19 cellular contexts compared by ENCODE assay signal in genomic region chr6:67640462-67640861, GRCh38.
DNase-seq lines count a peak whose midpoint lies in the region; ATAC-seq and TF ChIP-seq lines count a peak whose summit lies in the region.
"Had no signal": no experiment of that assay in that cellular context is flagged by ENCODE, and none has a peak within 500 bp of the region (broad histone marks: within the 10 kb centered on the region; RNA-seq: fewer than 3 reads in every experiment).

No MANE protein-coding gene starts in this region.

- H3K9me3 Mint-ChIP-seq in osteocyte (ENCODE audit: unreplicated experiment) = peaks cover 8% of the 10 kb centered on the region
- H3K9me3 Mint-ChIP-seq: activated T-helper 17 cell treated with anti-CD3 and anti-CD28 coated beads, Interleukin-2, amount 50 U/mL, for 72 hours; mesothelial cell of epicardium had no signal

- ATAC-seq in activated CD4-positive, CD25-positive, alpha-beta regulatory T cell treated with anti-CD3 and anti-CD28 coated beads, Interleukin-2, amount 50 U/mL, for 24 hours = no peak
- ATAC-seq: activated T-helper 17 cell treated with anti-CD3 and anti-CD28 coated beads, Interleukin-2, amount 50 U/mL, for 72 hours; left lobe of liver; T-cell had no signal

- H3K36me3 Mint-ChIP-seq in osteocyte (ENCODE audit: unreplicated experiment) = no peaks in the 10 kb centered on the region
- H3K36me3 Mint-ChIP-seq: activated naive CD8-positive, alpha-beta T cell treated with anti-CD3 and anti-CD28 coated beads for 36 hours; mesothelial cell of epicardium; T-cell had no signal

- peaks cover 34% of the 10 kb centered on the region for H3K4me1 Mint-ChIP-seq in osteocyte (ENCODE audit: unreplicated experiment)
- H3K4me1 Mint-ChIP-seq: activated CD4-positive, alpha-beta T cell treated with anti-CD3 and anti-CD28 coated beads, Interleukin-2, amount 10 ng/mL, durations not matched to agents 7 days and 5 days; activated naive CD8-positive, alpha-beta T cell treated with anti-CD3 and anti-CD28 coated beads for 36 hours; activated T-helper 17 cell treated with anti-CD3 and anti-CD28 coated beads, Interleukin-2, amount 50 U/mL, for 72 hours; mesothelial cell of epicardium; T-cell had no signal

- TF ChIP-seq CTCF in osteocyte (IDR thresholded peaks at IDR 0.05) = no peak
- no peak for TF ChIP-seq CTCF in GM10266 (IDR thresholded peaks at IDR 0.05; ENCODE audit: control insufficient read depth, insufficient read depth, low read depth, missing control alignments)

- H3K4me3 Mint-ChIP-seq in osteocyte (ENCODE audit: unreplicated experiment) = no peak overlapping the region
- H3K4me3 Mint-ChIP-seq: activated CD4-positive, alpha-beta T cell treated with anti-CD3 and anti-CD28 coated beads, Interleukin-2, amount 10 ng/mL, durations not matched to agents 7 days and 5 days; activated naive CD8-positive, alpha-beta T cell treated with anti-CD3 and anti-CD28 coated beads for 36 hours; activated T-helper 17 cell treated with anti-CD3 and anti-CD28 coated beads, Interleukin-2, amount 50 U/mL, for 72 hours; mesothelial cell of epicardium; T-cell had no signal

- DNase-seq in KG1 (lab: John Stamatoyannopoulos, UW) (peak; percentile 4), RKO (ENCODE audit: low spot score) (peak; percentile 65), dermis blood vessel endothelial cell (peak; percentile 2), osteocyte (ENCODE audit: extremely low spot score, unreplicated experiment) (no peak), NCI-H1694 (lab: John Stamatoyannopoulos, UW) (no peak), GM10266 (ENCODE audit: extremely low spot score) (no peak)
- DNase-seq: activated CD4-positive, alpha-beta T cell treated with anti-CD3 and anti-CD28 coated beads, Interleukin-2, amount 10 ng/mL, durations not matched to agents 7 days and 5 days; activated naive CD8-positive, alpha-beta T cell treated with anti-CD3 and anti-CD28 coated beads for 36 hours; DND-41; head of caudate nucleus; NCI-H146; SHP77 treated with DMSO at 0.1 percent for 48 hours; stimulated activated CD4-positive, alpha-beta T cell treated with anti-CD3 and anti-CD28 coated beads, Interleukin-1b, Interleukin-23, amount 100 ng/mL, for 48 hours; stimulated activated naive CD4-positive, alpha-beta T cell treated with Interleukin-2 at 50 U/mL for 16 hours; T-cell had no signal

- H3K27me3 Mint-ChIP-seq in osteocyte (ENCODE audit: unreplicated experiment) = no peaks in the 10 kb centered on the region
- H3K27me3 Mint-ChIP-seq: activated CD4-positive, alpha-beta T cell treated with anti-CD3 and anti-CD28 coated beads, Interleukin-2, amount 10 ng/mL, durations not matched to agents 7 days and 5 days; activated naive CD8-positive, alpha-beta T cell treated with anti-CD3 and anti-CD28 coated beads for 36 hours; activated T-helper 17 cell treated with anti-CD3 and anti-CD28 coated beads, Interleukin-2, amount 50 U/mL, for 72 hours; T-cell had no signal

- H3K27ac Mint-ChIP-seq in osteocyte (ENCODE audit: unreplicated experiment) = peak overlapping the region; percentile 97
- H3K27ac Mint-ChIP-seq: activated CD4-positive, alpha-beta T cell treated with anti-CD3 and anti-CD28 coated beads, Interleukin-2, amount 10 ng/mL, durations not matched to agents 7 days and 5 days; activated naive CD8-positive, alpha-beta T cell treated with anti-CD3 and anti-CD28 coated beads for 36 hours; activated T-helper 17 cell treated with anti-CD3 and anti-CD28 coated beads, Interleukin-2, amount 50 U/mL, for 72 hours; mesothelial cell of epicardium; T-cell had no signal

Comparison
In these comparisons a context has a peak if more than half of its experiments do, and no peak if none do; other contexts are left out.
1. DNase-seq: peak in KG1 (single experiment), RKO (single experiment) and dermis blood vessel endothelial cell (single experiment); none in osteocyte (single experiment), NCI-H1694 (single experiment) and GM10266 (single experiment).